In the genomic region with DNA sequence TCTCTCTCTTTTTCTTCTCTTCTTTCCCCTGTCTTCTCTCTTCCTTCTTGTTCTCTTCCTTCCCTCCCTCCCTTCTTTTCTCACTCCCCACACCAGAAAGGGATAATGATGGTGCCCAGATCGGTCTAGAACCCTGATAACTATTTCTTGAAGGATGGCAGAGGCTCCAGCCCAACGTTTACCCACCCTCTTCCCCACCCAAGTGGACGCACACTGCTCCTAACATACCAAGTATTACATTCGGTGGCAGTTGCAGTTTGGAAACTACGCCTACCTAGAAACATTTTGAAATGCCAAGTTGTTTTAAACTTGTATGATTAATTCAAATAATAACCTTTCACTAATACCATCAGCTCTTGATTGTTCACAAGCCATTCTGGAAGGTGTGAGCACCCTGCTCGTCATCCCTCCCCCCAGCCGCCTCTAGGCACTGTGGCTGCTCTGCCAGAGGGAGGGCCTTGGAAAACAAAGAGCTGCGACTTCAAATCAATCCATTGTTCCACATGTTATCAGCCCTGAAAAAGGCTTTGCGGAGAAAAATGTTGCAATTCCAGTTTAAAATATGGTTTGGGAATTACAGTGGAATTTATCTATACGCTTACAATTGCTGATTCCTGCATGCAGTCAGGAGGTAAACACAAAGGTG, we compare ENCODE assay signal across 22 cellular contexts.
"Had no signal": no experiment of that assay in that cellular context is flagged by ENCODE, and none has a peak within 500 bp of the region (broad histone marks: within the 10 kb centered on the region; RNA-seq: fewer than 3 reads in every experiment).

No MANE protein-coding gene starts in this region.

- H3K9me3 ChIP-seq: lower lobe of right lung, prostate gland, right atrium auricular region, transverse colon, vagina had no signal

- H3K4me1 ChIP-seq: foreskin keratinocyte, lower lobe of right lung, prostate gland, right atrium auricular region, transverse colon, vagina had no signal

- ATAC-seq: activated CD4-positive, CD25-positive, alpha-beta regulatory T cell treated with anti-CD3 and anti-CD28 coated beads, Interleukin-2, amount 50 U/mL, for 24 hours; foreskin keratinocyte; lower lobe of right lung; natural killer cell treated with Interleukin-12 subunit alpha and Interleukin-12 subunit beta and Interleukin-15 and Interleukin-18, amount 100 ng/mL, for 72 hours; stimulated activated naive CD8-positive, alpha-beta T cell treated with anti-CD3 and anti-CD28 coated beads, Interleukin-15, Interleukin-2, amounts not matched to agents 100 U/mL and 50 U/mL, for 24 hours had no signal

- H3K27ac Mint-ChIP-seq: activated CD4-positive, alpha-beta T cell treated with anti-CD3 and anti-CD28 coated beads, Interleukin-2, amount 10 ng/mL, durations not matched to agents 7 days and 5 days; immature natural killer cell; mesothelial cell of epicardium; natural killer cell treated with Interleukin-12 subunit alpha and Interleukin-12 subunit beta and Interleukin-15 and Interleukin-18, amount 100 ng/mL, for 72 hours had no signal

- H3K27ac ChIP-seq: brain microvascular endothelial cell, dorsolateral prefrontal cortex, foreskin keratinocyte, lower lobe of right lung, prostate gland, right atrium auricular region, transverse colon, vagina had no signal

- DNase-seq: activated CD4-positive, alpha-beta T cell treated with anti-CD3 and anti-CD28 coated beads, Interleukin-2, amount 10 ng/mL, durations not matched to agents 7 days and 5 days; activated CD8-positive, alpha-beta memory T cell treated with anti-CD3 and anti-CD28 coated beads, Interleukin-2, amount 50 U/mL, for 48 hours; activated effector memory CD4-positive, alpha-beta T cell treated with Interleukin-2 at 50 U/mL for 16 hours; activated naive CD4-positive, alpha-beta T cell treated with anti-CD3 and anti-CD28 coated beads, Interleukin-2, amount 50 U/mL, for 16 hours; activated T-cell treated with anti-CD3 and anti-CD28 coated beads, Interleukin-2, amount 50 U/mL, for 48 hours; aorta; brain microvascular endothelial cell; central memory CD4-positive, alpha-beta T cell; dorsolateral prefrontal cortex; foreskin keratinocyte; immature natural killer cell; lower lobe of right lung; stimulated activated naive CD8-positive, alpha-beta T cell treated with anti-CD3 and anti-CD28 coated beads, Interleukin-15, Interleukin-2, amounts not matched to agents 100 U/mL and 50 U/mL, for 24 hours; T-helper 1 cell; T-helper 9 cell; transverse colon had no signal

- H3K36me3 ChIP-seq: brain microvascular endothelial cell, lower lobe of right lung, prostate gland, right atrium auricular region, transverse colon, vagina had no signal

- H3K27me3 Mint-ChIP-seq: activated CD4-positive, alpha-beta T cell treated with anti-CD3 and anti-CD28 coated beads, Interleukin-2, amount 10 ng/mL, durations not matched to agents 7 days and 5 days; natural killer cell treated with Interleukin-12 subunit alpha and Interleukin-12 subunit beta and Interleukin-15 and Interleukin-18, amount 100 ng/mL, for 72 hours had no signal

- H3K4me3 Mint-ChIP-seq: activated CD4-positive, alpha-beta T cell treated with anti-CD3 and anti-CD28 coated beads, Interleukin-2, amount 10 ng/mL, durations not matched to agents 7 days and 5 days; immature natural killer cell; mesothelial cell of epicardium; natural killer cell treated with Interleukin-12 subunit alpha and Interleukin-12 subunit beta and Interleukin-15 and Interleukin-18, amount 100 ng/mL, for 72 hours had no signal

- H3K36me3 Mint-ChIP-seq: immature natural killer cell; mesothelial cell of epicardium; natural killer cell treated with Interleukin-12 subunit alpha and Interleukin-12 subunit beta and Interleukin-15 and Interleukin-18, amount 100 ng/mL, for 72 hours had no signal

- H3K4me1 Mint-ChIP-seq: activated CD4-positive, alpha-beta T cell treated with anti-CD3 and anti-CD28 coated beads, Interleukin-2, amount 10 ng/mL, durations not matched to agents 7 days and 5 days; immature natural killer cell had no signal

- H3K4me3 ChIP-seq: lower lobe of right lung, prostate gland, right atrium auricular region, transverse colon, vagina had no signal

- H3K27me3 ChIP-seq: brain microvascular endothelial cell, dorsolateral prefrontal cortex, foreskin keratinocyte, right atrium auricular region, transverse colon, vagina had no signal

- H3K9me3 Mint-ChIP-seq: activated CD4-positive, alpha-beta T cell treated with anti-CD3 and anti-CD28 coated beads, Interleukin-2, amount 10 ng/mL, durations not matched to agents 7 days and 5 days; mesothelial cell of epicardium had no signal
